1 cellular context compared by ENCODE assay signal in the genomic region with DNA sequence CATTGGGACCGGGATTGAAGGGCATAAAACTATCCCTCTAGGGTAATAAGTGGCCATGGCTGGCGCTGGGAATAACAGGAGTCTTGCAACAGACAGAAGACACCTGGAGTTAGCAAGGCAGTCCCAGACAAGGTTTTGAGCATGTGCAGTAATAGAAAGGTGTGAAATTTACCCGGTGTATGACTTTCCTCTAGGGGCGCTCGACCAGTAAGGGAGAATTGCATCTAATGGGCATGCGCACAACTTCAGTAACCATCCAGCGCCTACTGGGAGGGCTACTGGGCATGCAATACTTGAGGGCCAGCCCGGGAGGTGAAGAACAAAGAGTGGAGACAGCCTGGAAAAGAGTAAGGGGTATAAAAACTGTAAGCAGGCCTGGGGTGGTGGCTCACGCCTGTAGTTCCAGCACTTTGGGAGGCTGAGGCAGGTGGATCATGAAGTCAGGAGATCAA.
TF ChIP-seq lines count a peak whose summit lies in the region.

No MANE protein-coding gene starts in this region.

TF ChIP-seq in HepG2, 621 proteins besides CTCF, POLR2A, EP300 and RAD21 (continued from another document and continues in another):
- TF ChIP-seq ZNF441 (CRISPR knock-in tag; IDR thresholded peaks at IDR 0.05; ENCODE audit: borderline replicate concordance) (0 out of 2 replicates have a peak, but pooled peaks have one; percentile 52), ZNF446 (CRISPR knock-in tag; IDR thresholded peaks at IDR 0.05) (peak; percentile 31; the same call in 1 of the 2 replicates), ZNF605 (CRISPR knock-in tag; IDR thresholded peaks at IDR 0.05) (peak; percentile 74), ARNT (IDR thresholded peaks at IDR 0.05) (no peak), ZNF256 (CRISPR knock-in tag; conservative IDR thresholded peaks at IDR 0.05) (0 out of 2 replicates have a peak, but pooled peaks have one; percentile 37), ERF (CRISPR knock-in tag; IDR thresholded peaks at IDR 0.05) (peak; percentile 75; the same call in 1 of the 2 replicates), TBX2 (CRISPR knock-in tag; IDR thresholded peaks at IDR 0.05; ENCODE audit: borderline replicate concordance) (peak; percentile 91), HOXA5 (CRISPR knock-in tag; IDR thresholded peaks at IDR 0.05) (0 out of 2 replicates have a peak, but pooled peaks have one; percentile 58), THAP11 (CRISPR knock-in tag; IDR thresholded peaks at IDR 0.05) (peak; percentile 37; the same call in 1 of the 2 replicates), FOXA3 (CRISPR knock-in tag; IDR thresholded peaks at IDR 0.05) (peak; percentile 39; the same call in 1 of the 2 replicates), ZNF232 (CRISPR knock-in tag; IDR thresholded peaks at IDR 0.05; ENCODE audit: borderline replicate concordance) (peak; percentile 68; the same call in 1 of the 2 replicates), PHF5A (CRISPR knock-in tag; IDR thresholded peaks at IDR 0.05; ENCODE audit: low read depth, unreplicated experiment) (peak; percentile 35), KAT8 (CRISPR knock-in tag; IDR thresholded peaks at IDR 0.05) (peak; percentile 57; the same call in 1 of the 2 replicates), NCOA1 (CRISPR knock-in tag; IDR thresholded peaks at IDR 0.05) (no peak; the same call in 1 of the 2 replicates), YEATS2 (CRISPR knock-in tag; IDR thresholded peaks at IDR 0.05; ENCODE audit: borderline replicate concordance) (peak; percentile 19; the same call in 1 of the 2 replicates), SALL1 (CRISPR knock-in tag; IDR thresholded peaks at IDR 0.05) (peak; percentile 72), ZNF484 (CRISPR knock-in tag; IDR thresholded peaks at IDR 0.05; ENCODE audit: borderline replicate concordance, low read depth) (no peak), NKX3-1 (CRISPR knock-in tag; IDR thresholded peaks at IDR 0.05) (0 out of 2 replicates have a peak, but pooled peaks have one; percentile 68), DNMT1 (CRISPR knock-in tag; IDR thresholded peaks at IDR 0.05) (0 out of 2 replicates have a peak, but pooled peaks have one; percentile 3), ZNF572 (CRISPR knock-in tag; IDR thresholded peaks at IDR 0.05) (no peak), ZNF879 (CRISPR knock-in tag; IDR thresholded peaks at IDR 0.05) (0 out of 2 replicates have a peak, but pooled peaks have one; percentile 54)
- TF ChIP-seq, protein P1, sequence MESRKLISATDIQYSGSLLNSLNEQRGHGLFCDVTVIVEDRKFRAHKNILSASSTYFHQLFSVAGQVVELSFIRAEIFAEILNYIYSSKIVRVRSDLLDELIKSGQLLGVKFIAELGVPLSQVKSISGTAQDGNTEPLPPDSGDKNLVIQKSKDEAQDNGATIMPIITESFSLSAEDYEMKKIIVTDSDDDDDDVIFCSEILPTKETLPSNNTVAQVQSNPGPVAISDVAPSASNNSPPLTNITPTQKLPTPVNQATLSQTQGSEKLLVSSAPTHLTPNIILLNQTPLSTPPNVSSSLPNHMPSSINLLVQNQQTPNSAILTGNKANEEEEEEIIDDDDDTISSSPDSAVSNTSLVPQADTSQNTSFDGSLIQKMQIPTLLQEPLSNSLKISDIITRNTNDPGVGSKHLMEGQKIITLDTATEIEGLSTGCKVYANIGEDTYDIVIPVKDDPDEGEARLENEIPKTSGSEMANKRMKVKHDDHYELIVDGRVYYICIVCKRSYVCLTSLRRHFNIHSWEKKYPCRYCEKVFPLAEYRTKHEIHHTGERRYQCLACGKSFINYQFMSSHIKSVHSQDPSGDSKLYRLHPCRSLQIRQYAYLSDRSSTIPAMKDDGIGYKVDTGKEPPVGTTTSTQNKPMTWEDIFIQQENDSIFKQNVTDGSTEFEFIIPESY (CRISPR knock-in tag; IDR thresholded peaks at IDR 0.05): 0 out of 2 replicates have a peak, but pooled peaks have one; percentile 19
- TF ChIP-seq, protein P2, sequence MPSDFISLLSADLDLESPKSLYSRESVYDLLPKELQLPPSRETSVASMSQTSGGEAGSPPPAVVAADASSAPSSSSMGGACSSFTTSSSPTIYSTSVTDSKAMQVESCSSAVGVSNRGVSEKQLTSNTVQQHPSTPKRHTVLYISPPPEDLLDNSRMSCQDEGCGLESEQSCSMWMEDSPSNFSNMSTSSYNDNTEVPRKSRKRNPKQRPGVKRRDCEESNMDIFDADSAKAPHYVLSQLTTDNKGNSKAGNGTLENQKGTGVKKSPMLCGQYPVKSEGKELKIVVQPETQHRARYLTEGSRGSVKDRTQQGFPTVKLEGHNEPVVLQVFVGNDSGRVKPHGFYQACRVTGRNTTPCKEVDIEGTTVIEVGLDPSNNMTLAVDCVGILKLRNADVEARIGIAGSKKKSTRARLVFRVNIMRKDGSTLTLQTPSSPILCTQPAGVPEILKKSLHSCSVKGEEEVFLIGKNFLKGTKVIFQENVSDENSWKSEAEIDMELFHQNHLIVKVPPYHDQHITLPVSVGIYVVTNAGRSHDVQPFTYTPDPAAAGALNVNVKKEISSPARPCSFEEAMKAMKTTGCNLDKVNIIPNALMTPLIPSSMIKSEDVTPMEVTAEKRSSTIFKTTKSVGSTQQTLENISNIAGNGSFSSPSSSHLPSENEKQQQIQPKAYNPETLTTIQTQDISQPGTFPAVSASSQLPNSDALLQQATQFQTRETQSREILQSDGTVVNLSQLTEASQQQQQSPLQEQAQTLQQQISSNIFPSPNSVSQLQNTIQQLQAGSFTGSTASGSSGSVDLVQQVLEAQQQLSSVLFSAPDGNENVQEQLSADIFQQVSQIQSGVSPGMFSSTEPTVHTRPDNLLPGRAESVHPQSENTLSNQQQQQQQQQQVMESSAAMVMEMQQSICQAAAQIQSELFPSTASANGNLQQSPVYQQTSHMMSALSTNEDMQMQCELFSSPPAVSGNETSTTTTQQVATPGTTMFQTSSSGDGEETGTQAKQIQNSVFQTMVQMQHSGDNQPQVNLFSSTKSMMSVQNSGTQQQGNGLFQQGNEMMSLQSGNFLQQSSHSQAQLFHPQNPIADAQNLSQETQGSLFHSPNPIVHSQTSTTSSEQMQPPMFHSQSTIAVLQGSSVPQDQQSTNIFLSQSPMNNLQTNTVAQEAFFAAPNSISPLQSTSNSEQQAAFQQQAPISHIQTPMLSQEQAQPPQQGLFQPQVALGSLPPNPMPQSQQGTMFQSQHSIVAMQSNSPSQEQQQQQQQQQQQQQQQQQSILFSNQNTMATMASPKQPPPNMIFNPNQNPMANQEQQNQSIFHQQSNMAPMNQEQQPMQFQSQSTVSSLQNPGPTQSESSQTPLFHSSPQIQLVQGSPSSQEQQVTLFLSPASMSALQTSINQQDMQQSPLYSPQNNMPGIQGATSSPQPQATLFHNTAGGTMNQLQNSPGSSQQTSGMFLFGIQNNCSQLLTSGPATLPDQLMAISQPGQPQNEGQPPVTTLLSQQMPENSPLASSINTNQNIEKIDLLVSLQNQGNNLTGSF (CRISPR knock-in tag; IDR thresholded peaks at IDR 0.05): 0 out of 2 replicates have a peak, but pooled peaks have one; percentile 55
- TF ChIP-seq, protein P3, sequence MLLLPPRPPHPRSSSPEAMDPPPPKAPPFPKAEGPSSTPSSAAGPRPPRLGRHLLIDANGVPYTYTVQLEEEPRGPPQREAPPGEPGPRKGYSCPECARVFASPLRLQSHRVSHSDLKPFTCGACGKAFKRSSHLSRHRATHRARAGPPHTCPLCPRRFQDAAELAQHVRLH (CRISPR knock-in tag; IDR thresholded peaks at IDR 0.05; ENCODE audit: borderline replicate concordance, low read depth): 0 out of 2 replicates have a peak, but pooled peaks have one; percentile 63
- TF ChIP-seq, protein P4, sequence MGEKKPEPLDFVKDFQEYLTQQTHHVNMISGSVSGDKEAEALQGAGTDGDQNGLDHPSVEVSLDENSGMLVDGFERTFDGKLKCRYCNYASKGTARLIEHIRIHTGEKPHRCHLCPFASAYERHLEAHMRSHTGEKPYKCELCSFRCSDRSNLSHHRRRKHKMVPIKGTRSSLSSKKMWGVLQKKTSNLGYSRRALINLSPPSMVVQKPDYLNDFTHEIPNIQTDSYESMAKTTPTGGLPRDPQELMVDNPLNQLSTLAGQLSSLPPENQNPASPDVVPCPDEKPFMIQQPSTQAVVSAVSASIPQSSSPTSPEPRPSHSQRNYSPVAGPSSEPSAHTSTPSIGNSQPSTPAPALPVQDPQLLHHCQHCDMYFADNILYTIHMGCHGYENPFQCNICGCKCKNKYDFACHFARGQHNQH (CRISPR knock-in tag; IDR thresholded peaks at IDR 0.05): peak; percentile 71; the same call in 1 of the 2 replicates
- TF ChIP-seq, protein P5, sequence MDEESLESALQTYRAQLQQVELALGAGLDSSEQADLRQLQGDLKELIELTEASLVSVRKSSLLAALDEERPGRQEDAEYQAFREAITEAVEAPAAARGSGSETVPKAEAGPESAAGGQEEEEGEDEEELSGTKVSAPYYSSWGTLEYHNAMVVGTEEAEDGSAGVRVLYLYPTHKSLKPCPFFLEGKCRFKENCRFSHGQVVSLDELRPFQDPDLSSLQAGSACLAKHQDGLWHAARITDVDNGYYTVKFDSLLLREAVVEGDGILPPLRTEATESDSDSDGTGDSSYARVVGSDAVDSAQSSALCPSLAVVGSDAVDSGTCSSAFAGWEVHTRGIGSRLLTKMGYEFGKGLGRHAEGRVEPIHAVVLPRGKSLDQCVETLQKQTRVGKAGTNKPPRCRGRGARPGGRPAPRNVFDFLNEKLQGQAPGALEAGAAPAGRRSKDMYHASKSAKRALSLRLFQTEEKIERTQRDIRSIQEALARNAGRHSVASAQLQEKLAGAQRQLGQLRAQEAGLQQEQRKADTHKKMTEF (CRISPR knock-in tag; IDR thresholded peaks at IDR 0.05): peak; percentile 52
- TF ChIP-seq, protein P6, sequence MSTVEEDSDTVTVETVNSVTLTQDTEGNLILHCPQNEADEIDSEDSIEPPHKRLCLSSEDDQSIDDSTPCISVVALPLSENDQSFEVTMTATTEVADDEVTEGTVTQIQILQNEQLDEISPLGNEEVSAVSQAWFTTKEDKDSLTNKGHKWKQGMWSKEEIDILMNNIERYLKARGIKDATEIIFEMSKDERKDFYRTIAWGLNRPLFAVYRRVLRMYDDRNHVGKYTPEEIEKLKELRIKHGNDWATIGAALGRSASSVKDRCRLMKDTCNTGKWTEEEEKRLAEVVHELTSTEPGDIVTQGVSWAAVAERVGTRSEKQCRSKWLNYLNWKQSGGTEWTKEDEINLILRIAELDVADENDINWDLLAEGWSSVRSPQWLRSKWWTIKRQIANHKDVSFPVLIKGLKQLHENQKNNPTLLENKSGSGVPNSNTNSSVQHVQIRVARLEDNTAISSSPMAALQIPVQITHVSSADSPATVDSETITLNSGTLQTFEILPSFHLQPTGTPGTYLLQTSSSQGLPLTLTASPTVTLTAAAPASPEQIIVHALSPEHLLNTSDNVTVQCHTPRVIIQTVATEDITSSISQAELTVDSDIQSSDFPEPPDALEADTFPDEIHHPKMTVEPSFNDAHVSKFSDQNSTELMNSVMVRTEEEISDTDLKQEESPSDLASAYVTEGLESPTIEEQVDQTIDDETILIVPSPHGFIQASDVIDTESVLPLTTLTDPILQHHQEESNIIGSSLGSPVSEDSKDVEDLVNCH (CRISPR knock-in tag; IDR thresholded peaks at IDR 0.05): no peak
- TF ChIP-seq, protein P7, sequence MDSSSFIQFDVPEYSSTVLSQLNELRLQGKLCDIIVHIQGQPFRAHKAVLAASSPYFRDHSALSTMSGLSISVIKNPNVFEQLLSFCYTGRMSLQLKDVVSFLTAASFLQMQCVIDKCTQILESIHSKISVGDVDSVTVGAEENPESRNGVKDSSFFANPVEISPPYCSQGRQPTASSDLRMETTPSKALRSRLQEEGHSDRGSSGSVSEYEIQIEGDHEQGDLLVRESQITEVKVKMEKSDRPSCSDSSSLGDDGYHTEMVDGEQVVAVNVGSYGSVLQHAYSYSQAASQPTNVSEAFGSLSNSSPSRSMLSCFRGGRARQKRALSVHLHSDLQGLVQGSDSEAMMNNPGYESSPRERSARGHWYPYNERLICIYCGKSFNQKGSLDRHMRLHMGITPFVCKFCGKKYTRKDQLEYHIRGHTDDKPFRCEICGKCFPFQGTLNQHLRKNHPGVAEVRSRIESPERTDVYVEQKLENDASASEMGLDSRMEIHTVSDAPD (CRISPR knock-in tag; IDR thresholded peaks at IDR 0.05): no peak
- TF ChIP-seq, protein P8, sequence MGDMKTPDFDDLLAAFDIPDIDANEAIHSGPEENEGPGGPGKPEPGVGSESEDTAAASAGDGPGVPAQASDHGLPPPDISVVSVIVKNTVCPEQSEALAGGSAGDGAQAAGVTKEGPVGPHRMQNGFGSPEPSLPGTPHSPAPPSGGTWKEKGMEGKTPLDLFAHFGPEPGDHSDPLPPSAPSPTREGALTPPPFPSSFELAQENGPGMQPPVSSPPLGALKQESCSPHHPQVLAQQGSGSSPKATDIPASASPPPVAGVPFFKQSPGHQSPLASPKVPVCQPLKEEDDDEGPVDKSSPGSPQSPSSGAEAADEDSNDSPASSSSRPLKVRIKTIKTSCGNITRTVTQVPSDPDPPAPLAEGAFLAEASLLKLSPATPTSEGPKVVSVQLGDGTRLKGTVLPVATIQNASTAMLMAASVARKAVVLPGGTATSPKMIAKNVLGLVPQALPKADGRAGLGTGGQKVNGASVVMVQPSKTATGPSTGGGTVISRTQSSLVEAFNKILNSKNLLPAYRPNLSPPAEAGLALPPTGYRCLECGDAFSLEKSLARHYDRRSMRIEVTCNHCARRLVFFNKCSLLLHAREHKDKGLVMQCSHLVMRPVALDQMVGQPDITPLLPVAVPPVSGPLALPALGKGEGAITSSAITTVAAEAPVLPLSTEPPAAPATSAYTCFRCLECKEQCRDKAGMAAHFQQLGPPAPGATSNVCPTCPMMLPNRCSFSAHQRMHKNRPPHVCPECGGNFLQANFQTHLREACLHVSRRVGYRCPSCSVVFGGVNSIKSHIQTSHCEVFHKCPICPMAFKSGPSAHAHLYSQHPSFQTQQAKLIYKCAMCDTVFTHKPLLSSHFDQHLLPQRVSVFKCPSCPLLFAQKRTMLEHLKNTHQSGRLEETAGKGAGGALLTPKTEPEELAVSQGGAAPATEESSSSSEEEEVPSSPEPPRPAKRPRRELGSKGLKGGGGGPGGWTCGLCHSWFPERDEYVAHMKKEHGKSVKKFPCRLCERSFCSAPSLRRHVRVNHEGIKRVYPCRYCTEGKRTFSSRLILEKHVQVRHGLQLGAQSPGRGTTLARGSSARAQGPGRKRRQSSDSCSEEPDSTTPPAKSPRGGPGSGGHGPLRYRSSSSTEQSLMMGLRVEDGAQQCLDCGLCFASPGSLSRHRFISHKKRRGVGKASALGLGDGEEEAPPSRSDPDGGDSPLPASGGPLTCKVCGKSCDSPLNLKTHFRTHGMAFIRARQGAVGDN (CRISPR knock-in tag; IDR thresholded peaks at IDR 0.05): peak; percentile 3; the same call in 1 of the 2 replicates
- TF ChIP-seq, protein P9, sequence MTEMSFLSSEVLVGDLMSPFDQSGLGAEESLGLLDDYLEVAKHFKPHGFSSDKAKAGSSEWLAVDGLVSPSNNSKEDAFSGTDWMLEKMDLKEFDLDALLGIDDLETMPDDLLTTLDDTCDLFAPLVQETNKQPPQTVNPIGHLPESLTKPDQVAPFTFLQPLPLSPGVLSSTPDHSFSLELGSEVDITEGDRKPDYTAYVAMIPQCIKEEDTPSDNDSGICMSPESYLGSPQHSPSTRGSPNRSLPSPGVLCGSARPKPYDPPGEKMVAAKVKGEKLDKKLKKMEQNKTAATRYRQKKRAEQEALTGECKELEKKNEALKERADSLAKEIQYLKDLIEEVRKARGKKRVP (CRISPR knock-in tag; IDR thresholded peaks at IDR 0.05): 0 out of 4 replicates have a peak, but pooled peaks of 1 of the 2 experiments have one; percentile 35
- TF ChIP-seq, protein P10, sequence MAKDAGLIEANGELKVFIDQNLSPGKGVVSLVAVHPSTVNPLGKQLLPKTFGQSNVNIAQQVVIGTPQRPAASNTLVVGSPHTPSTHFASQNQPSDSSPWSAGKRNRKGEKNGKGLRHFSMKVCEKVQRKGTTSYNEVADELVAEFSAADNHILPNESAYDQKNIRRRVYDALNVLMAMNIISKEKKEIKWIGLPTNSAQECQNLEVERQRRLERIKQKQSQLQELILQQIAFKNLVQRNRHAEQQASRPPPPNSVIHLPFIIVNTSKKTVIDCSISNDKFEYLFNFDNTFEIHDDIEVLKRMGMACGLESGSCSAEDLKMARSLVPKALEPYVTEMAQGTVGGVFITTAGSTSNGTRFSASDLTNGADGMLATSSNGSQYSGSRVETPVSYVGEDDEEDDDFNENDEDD (CRISPR knock-in tag; IDR thresholded peaks at IDR 0.05; ENCODE audit: borderline replicate concordance): peak; percentile 92
